20 cellular contexts compared by ENCODE assay signal in genomic region chr15:95328559-95328958, GRCh38.
DNase-seq lines count a peak whose midpoint lies in the region; ATAC-seq, FAIRE-seq and TF ChIP-seq lines count a peak whose summit lies in the region.
"Had no signal": no experiment of that assay in that cellular context is flagged by ENCODE, and none has a peak within 500 bp of the region (broad histone marks: within the 10 kb centered on the region; RNA-seq: fewer than 3 reads in every experiment).

No MANE protein-coding gene starts in this region.

- intact Hi-C loops in testis (cut with DNase I; ENCODE audit: low total_unique reads): loop anchor here (5.0 to 10.0 kb wide), 2 partner anchors 54 to 1004 kb away; partner anchors contain the start of gene NR2F2

- H3K27ac ChIP-seq in coronary artery (peak overlapping the region; percentile 94 to 99), testis (peak overlapping the region; percentile 93 to 96)
- H3K27ac ChIP-seq: PC-9 had no signal

- H3K36me3 Mint-ChIP-seq in nephron (ENCODE audit: low read depth): no peaks in the 10 kb centered on the region

- H3K36me3 ChIP-seq in testis (ENCODE audit: low read depth, missing control alignments): no peaks in the 10 kb centered on the region
- H3K36me3 ChIP-seq: MG63 had no signal

- H3K4me1 ChIP-seq in testis: peaks cover 1% of the 10 kb centered on the region

- 47 to 62% methylated on average over 3 of the region's 3 CpGs for WGBS in testis, 2 donors

- H3K9me3 Mint-ChIP-seq in nephron: no peaks in the 10 kb centered on the region
- H3K9me3 Mint-ChIP-seq: CD4-positive, alpha-beta T cell had no signal

- ATAC-seq in HG02623 (IDR thresholded peaks at IDR 0.05; ENCODE audit: unreplicated experiment): no peak

- no peak for TF ChIP-seq CTCF in coronary artery (IDR thresholded peaks at IDR 0.05)
- TF ChIP-seq CTCF in nephron (IDR thresholded peaks at IDR 0.05; ENCODE audit: unreplicated experiment in 3 of 3): peak in 2 of 3 experiments; percentile 20 to 23
- no peak for TF ChIP-seq CTCF in testis (IDR thresholded peaks at IDR 0.05)

- H3K27ac Mint-ChIP-seq in nephron: no peak overlapping the region
- H3K27ac Mint-ChIP-seq: CD4-positive, alpha-beta T cell had no signal

- TF ChIP-seq POLR2A in testis (IDR thresholded peaks at IDR 0.05): no peak

- H3K4me3 ChIP-seq in coronary artery: peak overlapping the region; percentile 92
- H3K4me3 ChIP-seq in testis: peak overlapping the region; percentile 23 to 65
- H3K4me3 ChIP-seq: MG63, PC-9 had no signal

- H3K4me3 Mint-ChIP-seq in nephron: no peak overlapping the region
- H3K4me3 Mint-ChIP-seq: CD4-positive, alpha-beta T cell had no signal

- FAIRE-seq in TTC549 (lab: Jason Lieb, UNC): peak; percentile 26
- FAIRE-seq: GM19239 had no signal

- DNase-seq in coronary artery (ENCODE audit: low spot score): no peak
- DNase-seq in testis: no peak
- no peak for DNase-seq in NOMO-1 treated with dmso at 0.1 percent for 144 hours (lab: John Stamatoyannopoulos, UW; ENCODE audit: unreplicated experiment)
- no peak for DNase-seq in amniotic stem cell (lab: John Stamatoyannopoulos, UW)
- DNase-seq in occipital lobe (lab: John Stamatoyannopoulos, UW): no peak
- DNase-seq: CD4-positive, alpha-beta T cell; EL; H7; IMR-90; Karpas-422; MG63; NCI-H1092 treated with DMSO at 0.1 percent for 48 hours; NCI-H2081 treated with DMSO at 0.1 percent for 48 hours; NCI-H510A treated with DMSO at 0.1 percent for 48 hours; NCI-H82; PC-9 had no signal

- no peaks in the 10 kb centered on the region for H3K27me3 ChIP-seq in testis
- H3K27me3 ChIP-seq: MG63 had no signal

- H3K4me1 Mint-ChIP-seq in nephron: peaks cover 33% of the 10 kb centered on the region

- H3K9me3 ChIP-seq in testis: no peaks in the 10 kb centered on the region
- H3K9me3 ChIP-seq: MG63 had no signal

- peaks cover 6% of the 10 kb centered on the region for H3K27me3 Mint-ChIP-seq in nephron (ENCODE audit: low read depth)

Comparison
In these comparisons a context has a peak if more than half of its experiments do, and no peak if none do; other contexts are left out.
1. CTCF ChIP-seq: peak in nephron (2 of 3); none in coronary artery (single experiment) and testis (0 of 3).